Comparison of ENCODE assay signal across 11 cellular contexts in the genomic region with DNA sequence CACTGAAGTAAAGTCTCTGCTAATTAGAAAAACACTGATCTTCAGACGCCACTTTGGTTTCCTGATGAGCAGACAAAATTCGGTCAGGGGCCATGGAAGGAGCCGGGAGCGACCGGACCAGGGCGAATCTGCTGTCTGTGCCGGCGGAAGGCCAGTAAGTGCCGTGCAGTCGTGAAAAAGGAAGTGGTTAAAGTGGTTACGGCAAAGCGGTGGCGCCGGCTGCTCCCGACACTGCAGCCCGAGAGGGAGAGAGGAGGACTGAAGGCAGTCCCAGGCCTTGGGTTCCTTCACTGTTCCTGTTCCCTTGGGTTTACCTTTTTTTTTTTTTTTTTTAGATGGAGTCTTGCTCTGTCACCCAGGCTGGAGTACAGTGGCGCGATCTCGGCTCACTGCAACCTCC. TPM values are rescaled to one million over a fixed set of nuclear protein-coding genes. Genes with fewer than 3 reads are reported as not detected.
DNase-seq lines count a peak whose midpoint lies in the region; ATAC-seq and TF ChIP-seq lines count a peak whose summit lies in the region.
"Had no signal": no experiment of that assay in that cellular context is flagged by ENCODE, and none has a peak within 500 bp of the region (broad histone marks: within the 10 kb centered on the region; RNA-seq: fewer than 3 reads in every experiment).

No MANE protein-coding gene starts in this region.

- POLR2A ChIA-PET in WTC11 (lab: Charles Lee): no interaction called here

- no peaks in the 10 kb centered on the region for H3K27me3 ChIP-seq in foreskin keratinocyte

- TF ChIP-seq CTCF in WTC11 (IDR thresholded peaks at IDR 0.05): no peak
- no peak for TF ChIP-seq CTCF in foreskin keratinocyte (conservative IDR thresholded peaks at IDR 0.05)

- no peaks in the 10 kb centered on the region for H3K4me1 Mint-ChIP-seq in WTC11

- peak overlapping the region; percentile 78; the same call in 1 of the 2 replicates for H3K27ac Mint-ChIP-seq in WTC11

- no peak overlapping the region for H3K4me3 Mint-ChIP-seq in WTC11

- DNase-seq in WTC11 (ENCODE audit: low spot score): no peak
- peak; percentile 26 for DNase-seq in globus pallidus (ENCODE audit: low spot score)
- peak; percentile 16 to 27 for DNase-seq in stimulated activated CD8-positive, alpha-beta memory T cell treated with anti-CD3 and anti-CD28 coated beads, Interleukin-2, amount 100 ng/mL, for 1 hour (ENCODE audit: low read depth in 2 of 2)
- DNase-seq in inferior parietal cortex (ENCODE audit: extremely low spot score): no peak
- no peak for DNase-seq in foreskin keratinocyte
- DNase-seq in NCI-H2081 (lab: John Stamatoyannopoulos, UW): no peak
- DNase-seq in kidney tubule cell (ENCODE audit: low spot score): no peak

- CTCF ChIA-PET in WTC11 (lab: Charles Lee): no interaction called here

- peaks cover 11% of the 10 kb centered on the region for H3K36me3 Mint-ChIP-seq in WTC11

- no peak overlapping the region for H3K27ac ChIP-seq in foreskin keratinocyte

- no peaks in the 10 kb centered on the region for H3K27me3 Mint-ChIP-seq in WTC11 (ENCODE audit: low read depth)

- no peaks in the 10 kb centered on the region for H3K9me3 Mint-ChIP-seq in WTC11

- peak; percentile 31 for ATAC-seq in HG02763 (IDR thresholded peaks at IDR 0.05; ENCODE audit: unreplicated experiment)
- ATAC-seq in WTC11: no peak
- ATAC-seq in foreskin keratinocyte: no peak

- H3K4me1 ChIP-seq in foreskin keratinocyte: no peaks in the 10 kb centered on the region

TF ChIP-seq in WTC11, 78 proteins besides CTCF, POLR2A, EP300 and RAD21:
- TF ChIP-seq, protein P1, sequence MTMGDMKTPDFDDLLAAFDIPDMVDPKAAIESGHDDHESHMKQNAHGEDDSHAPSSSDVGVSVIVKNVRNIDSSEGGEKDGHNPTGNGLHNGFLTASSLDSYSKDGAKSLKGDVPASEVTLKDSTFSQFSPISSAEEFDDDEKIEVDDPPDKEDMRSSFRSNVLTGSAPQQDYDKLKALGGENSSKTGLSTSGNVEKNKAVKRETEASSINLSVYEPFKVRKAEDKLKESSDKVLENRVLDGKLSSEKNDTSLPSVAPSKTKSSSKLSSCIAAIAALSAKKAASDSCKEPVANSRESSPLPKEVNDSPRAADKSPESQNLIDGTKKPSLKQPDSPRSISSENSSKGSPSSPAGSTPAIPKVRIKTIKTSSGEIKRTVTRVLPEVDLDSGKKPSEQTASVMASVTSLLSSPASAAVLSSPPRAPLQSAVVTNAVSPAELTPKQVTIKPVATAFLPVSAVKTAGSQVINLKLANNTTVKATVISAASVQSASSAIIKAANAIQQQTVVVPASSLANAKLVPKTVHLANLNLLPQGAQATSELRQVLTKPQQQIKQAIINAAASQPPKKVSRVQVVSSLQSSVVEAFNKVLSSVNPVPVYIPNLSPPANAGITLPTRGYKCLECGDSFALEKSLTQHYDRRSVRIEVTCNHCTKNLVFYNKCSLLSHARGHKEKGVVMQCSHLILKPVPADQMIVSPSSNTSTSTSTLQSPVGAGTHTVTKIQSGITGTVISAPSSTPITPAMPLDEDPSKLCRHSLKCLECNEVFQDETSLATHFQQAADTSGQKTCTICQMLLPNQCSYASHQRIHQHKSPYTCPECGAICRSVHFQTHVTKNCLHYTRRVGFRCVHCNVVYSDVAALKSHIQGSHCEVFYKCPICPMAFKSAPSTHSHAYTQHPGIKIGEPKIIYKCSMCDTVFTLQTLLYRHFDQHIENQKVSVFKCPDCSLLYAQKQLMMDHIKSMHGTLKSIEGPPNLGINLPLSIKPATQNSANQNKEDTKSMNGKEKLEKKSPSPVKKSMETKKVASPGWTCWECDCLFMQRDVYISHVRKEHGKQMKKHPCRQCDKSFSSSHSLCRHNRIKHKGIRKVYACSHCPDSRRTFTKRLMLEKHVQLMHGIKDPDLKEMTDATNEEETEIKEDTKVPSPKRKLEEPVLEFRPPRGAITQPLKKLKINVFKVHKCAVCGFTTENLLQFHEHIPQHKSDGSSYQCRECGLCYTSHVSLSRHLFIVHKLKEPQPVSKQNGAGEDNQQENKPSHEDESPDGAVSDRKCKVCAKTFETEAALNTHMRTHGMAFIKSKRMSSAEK (CRISPR knock-in tag; IDR thresholded peaks at IDR 0.05; ENCODE audit: borderline replicate concordance): no peak
- TF ChIP-seq ESRRA (CRISPR knock-in tag; IDR thresholded peaks at IDR 0.05; ENCODE audit: borderline replicate concordance): no peak
- TF ChIP-seq NFATC4 (CRISPR knock-in tag; IDR thresholded peaks at IDR 0.05): no peak
- no peak for TF ChIP-seq ZNF232 (CRISPR knock-in tag; IDR thresholded peaks at IDR 0.05)
- TF ChIP-seq, protein P2, sequence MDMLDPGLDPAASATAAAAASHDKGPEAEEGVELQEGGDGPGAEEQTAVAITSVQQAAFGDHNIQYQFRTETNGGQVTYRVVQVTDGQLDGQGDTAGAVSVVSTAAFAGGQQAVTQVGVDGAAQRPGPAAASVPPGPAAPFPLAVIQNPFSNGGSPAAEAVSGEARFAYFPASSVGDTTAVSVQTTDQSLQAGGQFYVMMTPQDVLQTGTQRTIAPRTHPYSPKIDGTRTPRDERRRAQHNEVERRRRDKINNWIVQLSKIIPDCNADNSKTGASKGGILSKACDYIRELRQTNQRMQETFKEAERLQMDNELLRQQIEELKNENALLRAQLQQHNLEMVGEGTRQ (CRISPR knock-in tag; IDR thresholded peaks at IDR 0.05): no peak
- TF ChIP-seq, protein P3, sequence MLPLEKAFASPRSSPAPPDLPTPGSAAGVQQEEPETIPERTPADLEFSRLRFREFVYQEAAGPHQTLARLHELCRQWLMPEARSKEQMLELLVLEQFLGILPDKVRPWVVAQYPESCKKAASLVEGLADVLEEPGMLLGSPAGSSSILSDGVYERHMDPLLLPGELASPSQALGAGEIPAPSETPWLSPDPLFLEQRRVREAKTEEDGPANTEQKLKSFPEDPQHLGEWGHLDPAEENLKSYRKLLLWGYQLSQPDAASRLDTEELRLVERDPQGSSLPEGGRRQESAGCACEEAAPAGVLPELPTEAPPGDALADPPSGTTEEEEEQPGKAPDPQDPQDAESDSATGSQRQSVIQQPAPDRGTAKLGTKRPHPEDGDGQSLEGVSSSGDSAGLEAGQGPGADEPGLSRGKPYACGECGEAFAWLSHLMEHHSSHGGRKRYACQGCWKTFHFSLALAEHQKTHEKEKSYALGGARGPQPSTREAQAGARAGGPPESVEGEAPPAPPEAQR (CRISPR knock-in tag; IDR thresholded peaks at IDR 0.05): no peak
- no peak for TF ChIP-seq OVOL2 (CRISPR knock-in tag; IDR thresholded peaks at IDR 0.05; ENCODE audit: borderline replicate concordance)
- TF ChIP-seq TEAD1 (CRISPR knock-in tag; IDR thresholded peaks at IDR 0.05): no peak
- no peak for TF ChIP-seq NR3C1 (CRISPR knock-in tag; conservative IDR thresholded peaks at IDR 0.05; ENCODE audit: low read depth)
- no peak for TF ChIP-seq SMAD4 (CRISPR knock-in tag; IDR thresholded peaks at IDR 0.05)
- no peak for TF ChIP-seq ETV6 (CRISPR knock-in tag; IDR thresholded peaks at IDR 0.05)
- TF ChIP-seq MXD4 (CRISPR knock-in tag; IDR thresholded peaks at IDR 0.05; ENCODE audit: borderline replicate concordance): no peak
TF ChIP-seq in WTC11: peak in this region for 0.

RNA-seq across cellular contexts. Expression of a gene that starts 17.3 kb away (rescaled TPM):
- total RNA-seq in WTC11 (2021) (36.0 to 40.0 TPM (median 37.1 TPM) in 3 replicates), foreskin keratinocyte (9.6 and 10.4 TPM in 2 replicates)
- 10.2 and 10.9 TPM in 2 replicates for polyA plus RNA-seq in foreskin keratinocyte

RNA-seq across cellular contexts. Expression of a gene that starts 17.6 kb away (rescaled TPM):
- total RNA-seq in WTC11 (2021): 20.4 to 24.0 TPM (median 22.5 TPM) in 3 replicates
- 19.4 and 20.7 TPM in 2 replicates for total RNA-seq in foreskin keratinocyte
- 23.4 and 25.1 TPM in 2 replicates for polyA plus RNA-seq in foreskin keratinocyte

RNA-seq across cellular contexts. Expression of a gene that starts 29.3 kb away (rescaled TPM):
- total RNA-seq in WTC11 (2021) (0.46 to 0.76 TPM (median 0.53 TPM) in 3 replicates), foreskin keratinocyte (not detected in 2 replicates)
- polyA plus RNA-seq in foreskin keratinocyte: not detected in 2 replicates
- total RNA-seq: IMR-90, temporal lobe had no signal
- polyA plus RNA-seq: esophagus, IMR-90 had no signal

RNA-seq across cellular contexts. Expression of a gene that starts 41.8 kb away (rescaled TPM):
- total RNA-seq in WTC11 (2021) (0.89 to 1.4 TPM (median 1.4 TPM) in 3 replicates), foreskin keratinocyte (0.07 TPM in 1 of 2 replicates, not detected in the other)
- 0.02 TPM in 1 of 2 replicates, not detected in the other for polyA plus RNA-seq in foreskin keratinocyte
- total RNA-seq: temporal lobe had no signal

RNA-seq across cellular contexts. Expression of a gene that starts 49.7 kb away (rescaled TPM):
- total RNA-seq in WTC11 (2021): 61.5 to 71.7 TPM (median 65.5 TPM) in 3 replicates
- 27.3 and 29.5 TPM in 2 replicates for total RNA-seq in foreskin keratinocyte
- polyA plus RNA-seq in foreskin keratinocyte: 26.9 and 30.0 TPM in 2 replicates

Comparison
In these comparisons a context has a peak if more than half of its experiments do, and no peak if none do; other contexts are left out.
1. DNase-seq: peak in globus pallidus (single experiment) and stimulated activated CD8-positive, alpha-beta memory T cell treated with anti-CD3 and anti-CD28 coated beads, Interleukin-2, amount 100 ng/mL, for 1 hour (2 of 2); none in WTC11 (single experiment), inferior parietal cortex (single experiment), foreskin keratinocyte (0 of 2), NCI-H2081 (0 of 2) and kidney tubule cell (single experiment).